In genomic region chr17:57342141-57342540, GRCh38 we compare ENCODE assay signal across 26 cellular contexts.
DNase-seq lines count a peak whose midpoint lies in the region; TF ChIP-seq lines count a peak whose summit lies in the region.
"Had no signal": no experiment of that assay in that cellular context is flagged by ENCODE, and none has a peak within 500 bp of the region (broad histone marks: within the 10 kb centered on the region; RNA-seq: fewer than 3 reads in every experiment).

No MANE protein-coding gene starts in this region.

- H3K4me3 ChIP-seq in HEK293 (ENCODE audit: low read depth, low read length): no peak overlapping the region
- H3K4me3 ChIP-seq in parathyroid adenoma (ENCODE audit: low read depth, low read length): no peak overlapping the region
- H3K4me3 ChIP-seq: ovary, SJSA1, smooth muscle cell had no signal

- POLR2A ChIA-PET in HEK293 (lab: Yijun Ruan, JAX): no interaction called here

- peaks cover 0 to 12% of the 10 kb centered on the region in 2 experiments; a peak in 1 of 3 replicates for H3K36me3 ChIP-seq in HEK293 (ENCODE audit: control insufficient read depth in 2 of 2, insufficient read depth in 1 of 2, low read length in 2 of 2)
- no peaks in the 10 kb centered on the region for H3K36me3 ChIP-seq in parathyroid adenoma (ENCODE audit: control insufficient read depth, insufficient read depth, low read length)
- H3K36me3 ChIP-seq: ovary, SJSA1 had no signal

- H3K4me1 ChIP-seq in HEK293 (ENCODE audit: control insufficient read depth, insufficient read depth, low read length) (0 out of 2 replicates have a peak, but pooled peaks cover 4% of the 10 kb centered on the region), parathyroid adenoma (peaks cover 53% of the 10 kb centered on the region)
- H3K4me1 ChIP-seq: SJSA1 had no signal

- no peak overlapping the region for H3K4me2 ChIP-seq in parathyroid adenoma (ENCODE audit: low read length)
- H3K4me2 ChIP-seq: smooth muscle cell had no signal

- H3K27me3 ChIP-seq in parathyroid adenoma (ENCODE audit: control insufficient read depth, insufficient read depth, low read length): no peaks in the 10 kb centered on the region
- H3K27me3 ChIP-seq: ovary, SJSA1 had no signal

- H3K9me3 ChIP-seq in HEK293 (ENCODE audit: control insufficient read depth, insufficient read depth, low read depth, low read length): no peaks in the 10 kb centered on the region
- no peaks in the 10 kb centered on the region for H3K9me3 ChIP-seq in parathyroid adenoma (ENCODE audit: control insufficient read depth, low read length)
- H3K9me3 ChIP-seq: ovary, SJSA1 had no signal

- no peak overlapping the region for H3K9ac ChIP-seq in parathyroid adenoma

- CTCF ChIA-PET in HEK293 (lab: Yijun Ruan, JAX): interaction anchor here (0.7 kb wide), 3 partner anchors 23 to 212 kb away, joined by 4 to 6 read pairs (median 4); no protein-coding TSS in a partner anchor

- H3K79me2 ChIP-seq in parathyroid adenoma: peaks cover 48% of the 10 kb centered on the region

- no peak overlapping the region for H2AFZ ChIP-seq in parathyroid adenoma

- TF ChIP-seq CTCF in HEK293 (tag by site-specific recombination; IDR thresholded peaks at IDR 0.05) (no peak), parathyroid adenoma (IDR thresholded peaks at IDR 0.05) (no peak)

- H3K27ac ChIP-seq in HEK293 (ENCODE audit: extremely low read depth, low read depth, low read length): no peak overlapping the region
- H3K27ac ChIP-seq in caudate nucleus (ENCODE audit: low read depth, low read length): peak overlapping the region; percentile 53
- H3K27ac ChIP-seq in parathyroid adenoma: peak overlapping the region; percentile 25
- H3K27ac ChIP-seq: 22Rv1, ovary, SJSA1 had no signal

- peak; percentile 26 for DNase-seq in NCI-H1092 treated with DMSO at 0.1 percent for 48 hours (lab: John Stamatoyannopoulos, UW)
- DNase-seq in NCI-H1092 (lab: John Stamatoyannopoulos, UW): no peak
- DNase-seq in caudate nucleus (lab: John Stamatoyannopoulos, UW): peak in 1 of 61 donors; percentile 28
- no peak for DNase-seq in SKM-1 treated with dmso at 0.1 percent for 144 hours (lab: John Stamatoyannopoulos, UW; ENCODE audit: unreplicated experiment)
- DNase-seq in iPS-NIHi7 (ENCODE audit: extremely low spot score): no peak
- DNase-seq in DMS53 (lab: John Stamatoyannopoulos, UW): no peak
- DNase-seq: activated CD8-positive, alpha-beta memory T cell treated with anti-CD3 and anti-CD28 coated beads, Interleukin-2, amount 50 U/mL, for 48 hours; activated gamma-delta T cell treated with Interleukin-2 at 50 U/mL for 16 hours; Calu3; erythroblast; HCEC 1CT; kidney; mesenchymal stem cell; naive thymus-derived CD4-positive, alpha-beta T cell; NCI-H1417 treated with DMSO at 0.1 percent for 48 hours; NCI-H2171 treated with DMSO at 0.1 percent for 48 hours; NCI-H82; ovary; PC-3; stimulated activated CD4-positive, alpha-beta T cell treated with anti-CD3 and anti-CD28 coated beads, Interleukin-4, amount 100 ng/mL, for 4 hours; T-helper 17 cell had no signal

TF ChIP-seq in HEK293, 187 proteins besides CTCF, POLR2A, EP300 and RAD21:
- peak; percentile 82 for TF ChIP-seq GLIS1 (tag by site-specific recombination; IDR thresholded peaks at IDR 0.05)
- no peak for TF ChIP-seq ZNF423 (tag by site-specific recombination; IDR thresholded peaks at IDR 0.05)
